Comparison of ENCODE assay signal across 8 cellular contexts in genomic region chr7:80942261-80943041, GRCh38. TPM values are rescaled to one million over a fixed set of nuclear protein-coding genes. Genes with fewer than 3 reads are reported as not detected.
DNase-seq lines count a peak whose midpoint lies in the region; ATAC-seq and TF ChIP-seq lines count a peak whose summit lies in the region.

No MANE protein-coding gene starts in this region.

- TF ChIP-seq CTCF in HCT116 (IDR thresholded peaks at IDR 0.05 in 2 of 3, conservative IDR thresholded peaks at IDR 0.05 in 1 of 3; ENCODE audit: borderline replicate concordance in 1 of 3, insufficient read depth in 1 of 3, low read depth in 2 of 3, low read length in 2 of 3) (no peak), astrocyte of the cerebellum (IDR thresholded peaks at IDR 0.05; ENCODE audit: low read depth, low read length, missing control alignments) (no peak)

- H2AFZ ChIP-seq in HCT116 (ENCODE audit: low read depth, low read length, poor library complexity, severe bottlenecking) = peak overlapping the region; percentile 84

- H4K20me1 ChIP-seq in HCT116 (ENCODE audit: insufficient read depth) = no peaks in the 10 kb centered on the region

- CTCF ChIA-PET in HCT116 (lab: Charles Lee) = interaction anchor here (0.6 kb wide), 1 partner anchor 25 kb away, joined by 3 read pairs; no protein-coding TSS in a partner anchor

- H3K79me2 ChIP-seq in HCT116 (ENCODE audit: insufficient read depth, low read length) = no peaks in the 10 kb centered on the region

- H3K4me1 ChIP-seq in HCT116 (ENCODE audit: control insufficient read depth in 1 of 2, insufficient read depth in 2 of 2, low read length in 2 of 2) = peaks cover 16 to 31% of the 10 kb centered on the region in 2 experiments
- peaks cover 0 to 29% (median 22%) of the 10 kb centered on the region in 5 donors for H3K4me1 ChIP-seq in subcutaneous abdominal adipose tissue (ENCODE audit: control insufficient read depth in 5 of 5, insufficient read depth in 5 of 5, low read length in 5 of 5)

- H3K27ac ChIP-seq in HCT116 (ENCODE audit: low read depth, low read length) (peak overlapping the region; percentile 40; the same call in 1 of the 2 replicates), subcutaneous abdominal adipose tissue (ENCODE audit: low read depth, low read length) (peak overlapping the region; percentile 96)

- H3K4me2 ChIP-seq in HCT116 (ENCODE audit: low read length) = peak overlapping the region; percentile 68

- H3K9me2 ChIP-seq in HCT116 (ENCODE audit: insufficient read depth) = no peaks in the 10 kb centered on the region

- RAD21 ChIA-PET in HCT116 (lab: Charles Lee; ENCODE audit: low non-redundant PET in 1 of 2, low total read pairs in 2 of 2, uncharacterized antibody in 2 of 2, unreplicated experiment in 2 of 2) = no interaction called here

- POLR2A ChIA-PET in HCT116 (lab: Charles Lee) = interaction anchor here (1.1 kb wide), 1 partner anchor 23 kb away, joined by 5 read pairs; the partner anchor contains the start of gene SEMA3C

- no peaks in the 10 kb centered on the region for H3K36me3 ChIP-seq in HCT116 (ENCODE audit: control insufficient read depth in 1 of 2, insufficient read depth in 2 of 2, low read length in 2 of 2)
- H3K36me3 ChIP-seq in subcutaneous abdominal adipose tissue (ENCODE audit: control insufficient read depth in 5 of 5, insufficient read depth in 5 of 5, low read length in 5 of 5) = no peaks in the 10 kb centered on the region

- H3K4me3 ChIP-seq in HCT116 (replicated peaks in 1 of 2; ENCODE audit: low read depth in 1 of 2, low read length in 2 of 2) (peak overlapping the region in 1 of 2 experiments; percentile 23; a peak in 1 of 4 replicates), astrocyte of the cerebellum (ENCODE audit: low read depth, low read length) (no peak overlapping the region), subcutaneous abdominal adipose tissue (ENCODE audit: low read depth in 1 of 5, low read length in 5 of 5) (no peak overlapping the region)

- DNase-seq in HCT116 (ENCODE audit: low read depth, low spot score) (peak; percentile 79), astrocyte of the cerebellum (ENCODE audit: low read depth) (peak; percentile 93), iPS-NIHi7 (ENCODE audit: extremely low spot score) (peak; percentile 62), occipital lobe (lab: John Stamatoyannopoulos, UW) (no peak)
- DNase-seq in activated CD4-positive, alpha-beta T cell treated with anti-CD3 and anti-CD28 coated beads for 1 hour = no peak
- no peak for DNase-seq in activated CD4-positive, alpha-beta T cell treated with anti-CD3 and anti-CD28 coated beads, Interleukin-2, amount 50 U/mL, for 4 hours

- peak; percentile 23; the same call in 1 of the 2 replicates for TF ChIP-seq RAD21 in HCT116 (IDR thresholded peaks at IDR 0.05; ENCODE audit: low read depth)

- no peak for TF ChIP-seq POLR2A in HCT116 (IDR thresholded peaks at IDR 0.05; ENCODE audit: borderline replicate concordance, extremely low read depth, insufficient read depth, insufficient read length)

- in situ Hi-C loops in astrocyte of the cerebellum (cut with HindIII; ENCODE audit: low sequenced_read_pairs) = no loop called here

- intact Hi-C loops in HCT116 (cut with micrococcal nuclease) = no loop called here

- BruUV-seq in HCT116 (replicated peaks; lab: Mats Ljungman, UMichigan) = no TSS peak

- ATAC-seq in HCT116 (peak; percentile 99), HG02610 (IDR thresholded peaks at IDR 0.05; ENCODE audit: unreplicated experiment) (no peak)

- 0 out of 2 replicates have a peak overlapping the region, but pooled peaks have one; percentile 29 for H3K9ac ChIP-seq in HCT116 (ENCODE audit: low read length)
- peak overlapping the region in 1 of 5 donors; percentile 54 for H3K9ac ChIP-seq in subcutaneous abdominal adipose tissue (ENCODE audit: low read length in 5 of 5)

- H3K27me3 ChIP-seq in HCT116 (ENCODE audit: insufficient read depth, low read length) (no peaks in the 10 kb centered on the region), subcutaneous abdominal adipose tissue (ENCODE audit: control insufficient read depth in 5 of 5, insufficient read depth in 4 of 5, low read length in 5 of 5) (no peaks in the 10 kb centered on the region)

- H3K9me3 ChIP-seq in HCT116 (ENCODE audit: control insufficient read depth in 1 of 2, insufficient read depth in 1 of 2, low read depth in 1 of 2, low read length in 2 of 2) = no peaks in the 10 kb centered on the region
- no peaks in the 10 kb centered on the region for H3K9me3 ChIP-seq in subcutaneous abdominal adipose tissue (ENCODE audit: control insufficient read depth in 5 of 5, low read length in 5 of 5)

TF ChIP-seq in HCT116, 20 proteins besides CTCF, POLR2A, EP300 and RAD21:
- TF ChIP-seq MAX (IDR thresholded peaks at IDR 0.05) = peak; percentile 49; the same call in 1 of the 2 replicates
- TF ChIP-seq EZH2phosphoT487 (IDR thresholded peaks at IDR 0.05; ENCODE audit: borderline replicate concordance) = no peak
- peak; percentile 57; the same call in 1 of the 2 replicates for TF ChIP-seq SIN3A (IDR thresholded peaks at IDR 0.05; ENCODE audit: low read depth)
- TF ChIP-seq SRF (IDR thresholded peaks at IDR 0.05; ENCODE audit: low read depth) = peak; percentile 53; the same call in 1 of the 2 replicates
- TF ChIP-seq JUND (IDR thresholded peaks at IDR 0.05) = peak; percentile 69
- no peak for TF ChIP-seq EGR1 (IDR thresholded peaks at IDR 0.05; ENCODE audit: low read depth)
- 0 out of 2 replicates have a peak, but pooled peaks have one; percentile 22 for TF ChIP-seq ATF3 (IDR thresholded peaks at IDR 0.05)
- peak; percentile 72 for TF ChIP-seq CBX3 (IDR thresholded peaks at IDR 0.05; ENCODE audit: low read depth)
- peak; percentile 73 for TF ChIP-seq FOSL1 (IDR thresholded peaks at IDR 0.05; ENCODE audit: low read depth)
- peak; percentile 68 for TF ChIP-seq SP1 (IDR thresholded peaks at IDR 0.05; ENCODE audit: low read depth)
- TF ChIP-seq ZNF274 (IDR thresholded peaks at IDR 0.05; ENCODE audit: low read depth, low read length) = no peak
- TF ChIP-seq ZBTB33 (IDR thresholded peaks at IDR 0.05; ENCODE audit: extremely low read depth, insufficient replicate concordance, low read length) = no peak
- peak; percentile 80 for TF ChIP-seq CEBPB (IDR thresholded peaks at IDR 0.05; ENCODE audit: low read depth)
- TF ChIP-seq EZH2 (IDR thresholded peaks at IDR 0.05) = no peak
- TF ChIP-seq POLR2AphosphoS5 (IDR thresholded peaks at IDR 0.05; ENCODE audit: low read depth, low read length) = no peak
- peak; percentile 70 for TF ChIP-seq TCF7L2 (IDR thresholded peaks at IDR 0.05; ENCODE audit: borderline replicate concordance, extremely low read depth, insufficient read depth, insufficient read length)

RNA-seq across cellular contexts. Expression of gene SEMA3C, which starts 23.6 kb away (rescaled TPM):
- total RNA-seq in HCT116 (2021; ENCODE audit: unreplicated experiment) (25.3 TPM), occipital lobe (289 TPM)
- polyA plus RNA-seq in HCT116 (2012) = 6.0 and 7.4 TPM in 2 replicates

Comparison
In these comparisons a context has a peak if more than half of its experiments do, and no peak if none do; other contexts are left out.
1. DNase-seq: peak in HCT116 (single experiment), astrocyte of the cerebellum (single experiment) and iPS-NIHi7 (single experiment); none in occipital lobe (single experiment), activated CD4-positive, alpha-beta T cell treated with anti-CD3 and anti-CD28 coated beads for 1 hour (single experiment) and activated CD4-positive, alpha-beta T cell treated with anti-CD3 and anti-CD28 coated beads, Interleukin-2, amount 50 U/mL, for 4 hours (0 of 2).
2. RNA of gene SEMA3C, which starts 23.6 kb away (total RNA-seq): 289 TPM in occipital lobe (single experiment); 25.3 TPM in HCT116 (single experiment); every median in the first group is over 10 times any median in the second.